In the genomic region with DNA sequence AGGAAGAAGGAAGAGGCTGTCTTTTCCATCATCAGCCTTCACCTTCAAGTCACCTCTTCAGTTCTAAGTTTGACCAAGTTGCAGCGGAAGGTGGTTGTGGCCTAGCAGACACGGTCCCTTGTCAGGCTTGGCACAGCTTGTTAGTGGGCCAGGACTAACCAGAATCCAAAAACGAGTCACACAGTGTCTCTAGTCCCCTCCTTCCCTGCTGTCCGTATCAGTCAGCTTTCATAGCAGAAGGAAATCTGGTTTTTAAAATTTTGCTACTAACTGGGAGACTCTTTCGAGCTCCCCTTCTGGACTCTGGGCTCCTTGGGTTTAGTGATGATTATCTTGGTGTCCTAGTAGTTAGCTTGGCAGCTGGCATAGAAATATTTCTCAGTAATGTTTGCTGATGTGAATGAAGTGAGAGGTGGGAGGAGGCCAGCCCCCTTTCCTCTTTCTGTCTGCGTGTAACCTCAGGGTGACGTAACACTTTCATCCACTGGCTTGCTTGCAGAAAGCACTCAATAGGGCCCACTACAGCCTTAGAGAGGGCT, we compare ENCODE assay signal across 9 cellular contexts. TPM values are rescaled to one million over a fixed set of nuclear protein-coding genes. Genes with fewer than 3 reads are reported as not detected.
DNase-seq lines count a peak whose midpoint lies in the region; ATAC-seq, FAIRE-seq and TF ChIP-seq lines count a peak whose summit lies in the region.
"Had no signal": no experiment of that assay in that cellular context is flagged by ENCODE, and none has a peak within 500 bp of the region (broad histone marks: within the 10 kb centered on the region; RNA-seq: fewer than 3 reads in every experiment).

No MANE protein-coding gene starts in this region.

- intact Hi-C loops in heart left ventricle (cut with DNase I) (loop anchor here in 9 of 10 donors (5.0 to 10.0 kb wide), 12 partner anchors 54 to 242 kb away; no protein-coding TSS in a partner anchor), Right ventricle myocardium inferior (cut with DNase I) (loop anchor here (5.0 kb wide), 1 partner anchor 59 kb away; no protein-coding TSS in a partner anchor), endothelial cell of umbilical vein (cut with micrococcal nuclease) (loop anchor here (1.0 to 5.0 kb wide), 2 partner anchors 235 to 304 kb away; no protein-coding TSS in a partner anchor)

- DNase-seq in heart left ventricle (peak in 1 of 5 donors; percentile 38), Right ventricle myocardium inferior (ENCODE audit: missing footprints) (no peak), UCSD-AML1 (lab: John Stamatoyannopoulos, UW; ENCODE audit: unreplicated experiment) (peak; percentile 41), endothelial cell of umbilical vein (ENCODE audit: low read depth, low spot score) (peak; percentile 39), NCI-H1048 (lab: John Stamatoyannopoulos, UW) (no peak)

- ATAC-seq in heart left ventricle (no peak), Right ventricle myocardium inferior (no peak), esophagus mucosa (no peak), HG03139 (IDR thresholded peaks at IDR 0.05; ENCODE audit: unreplicated experiment) (no peak)

- POLR2A ChIA-PET in endothelial cell of umbilical vein (lab: Charles Lee): no interaction called here

- no peak overlapping the region for H2AFZ ChIP-seq in endothelial cell of umbilical vein (ENCODE audit: low read depth, low read length)

- dilution Hi-C loops in endothelial cell of umbilical vein (cut with MboI; ENCODE audit: extremely low pct_ligation_motif_present, low sequenced_read_pairs): no loop called here

- 24 to 35% (median 33%) methylated on average over 7 of the region's 7 CpGs for WGBS in heart left ventricle, 4 donors

- H3K79me2 ChIP-seq in endothelial cell of umbilical vein (ENCODE audit: control insufficient read depth, insufficient read depth, low read length): peaks cover 85% of the 10 kb centered on the region

- peaks cover 6% of the 10 kb centered on the region for H4K20me1 ChIP-seq in endothelial cell of umbilical vein (replicated peaks; ENCODE audit: control insufficient read depth, extremely low read depth, insufficient read depth, low read length)

- no peak overlapping the region for H3K9ac ChIP-seq in endothelial cell of umbilical vein (replicated peaks; ENCODE audit: extremely low read depth, insufficient read depth, low read length)
- H3K9ac ChIP-seq in skeletal muscle satellite cell (ENCODE audit: low read depth, low read length): no peak overlapping the region

- CTCF ChIA-PET in endothelial cell of umbilical vein (lab: Charles Lee): interaction anchor here (1.1 to 1.4 kb wide), 2 partner anchors 11 to 380 kb away, joined by 3 to 4 read pairs; no protein-coding TSS in a partner anchor

- H3K27ac ChIP-seq in heart left ventricle: peak overlapping the region; percentile 37 to 100 (median 98)
- H3K27ac ChIP-seq in endothelial cell of umbilical vein (ENCODE audit: insufficient read depth, low read depth, low read length): peak overlapping the region; percentile 79

- TF ChIP-seq POLR2A in heart left ventricle (IDR thresholded peaks at IDR 0.05): no peak
- no peak for TF ChIP-seq POLR2A in endothelial cell of umbilical vein (IDR thresholded peaks at IDR 0.05; ENCODE audit: low read depth, low read length)

- no peak for TF ChIP-seq CTCF in heart left ventricle (IDR thresholded peaks at IDR 0.05)
- TF ChIP-seq CTCF in endothelial cell of umbilical vein (IDR thresholded peaks at IDR 0.05; ENCODE audit: extremely low read depth in 1 of 2, insufficient read depth in 1 of 2, low read depth in 1 of 2, low read length in 2 of 2): no peak

- H3K36me3 ChIP-seq in heart left ventricle (no peaks in the 10 kb centered on the region), endothelial cell of umbilical vein (ENCODE audit: control insufficient read depth in 2 of 2, extremely low read depth in 1 of 2, insufficient read depth in 2 of 2, low read length in 2 of 2) (peaks cover 2% of the 10 kb centered on the region in 2 experiments), skeletal muscle satellite cell (ENCODE audit: insufficient read depth, low read length) (no peaks in the 10 kb centered on the region)

- no TSS peak for BruUV-seq in endothelial cell of umbilical vein (replicated peaks; lab: Mats Ljungman, UMichigan)

- H3K4me1 ChIP-seq in heart left ventricle (peaks cover 0 to 72% (median 50%) of the 10 kb centered on the region in 12 donors), endothelial cell of umbilical vein (ENCODE audit: control insufficient read depth, extremely low read depth, insufficient read depth, low read length) (peaks cover 34% of the 10 kb centered on the region), skeletal muscle satellite cell (ENCODE audit: control insufficient read depth, insufficient read depth, low read length) (peaks cover 25% of the 10 kb centered on the region)

- no peaks in the 10 kb centered on the region for H3K9me1 ChIP-seq in endothelial cell of umbilical vein (replicated peaks; ENCODE audit: control insufficient read depth, extremely low read depth, insufficient read depth, low read length)

- H3K27me3 ChIP-seq in heart left ventricle: no peaks in the 10 kb centered on the region
- no peaks in the 10 kb centered on the region for H3K27me3 ChIP-seq in endothelial cell of umbilical vein (ENCODE audit: control insufficient read depth in 2 of 2, insufficient read depth in 2 of 2, low read length in 2 of 2)
- no peaks in the 10 kb centered on the region for H3K27me3 ChIP-seq in skeletal muscle satellite cell (ENCODE audit: control insufficient read depth, insufficient read depth, low read length)

- FAIRE-seq in endothelial cell of umbilical vein (lab: Jason Lieb, UNC): no peak
- FAIRE-seq: G401.6 had no signal

- H3K4me3 ChIP-seq in heart left ventricle: peak overlapping the region in 10 of 12 donors; percentile 72 to 94 (median 87)
- peak overlapping the region in 2 of 3 experiments; percentile 92 to 100 for H3K4me3 ChIP-seq in endothelial cell of umbilical vein (replicated peaks in 1 of 3; ENCODE audit: insufficient read depth in 1 of 3, low read depth in 1 of 3, low read length in 3 of 3)
- no peak overlapping the region for H3K4me3 ChIP-seq in skeletal muscle satellite cell (ENCODE audit: low read length)

- H3K4me2 ChIP-seq in endothelial cell of umbilical vein (ENCODE audit: insufficient read depth, low read length): peak overlapping the region; percentile 99
- peak overlapping the region; percentile 91 for H3K4me2 ChIP-seq in skeletal muscle satellite cell (ENCODE audit: low read length)

- H3K9me3 ChIP-seq in heart left ventricle: no peaks in the 10 kb centered on the region
- H3K9me3 ChIP-seq in endothelial cell of umbilical vein (replicated peaks; ENCODE audit: control insufficient read depth, insufficient read depth, low read length): no peaks in the 10 kb centered on the region
- H3K9me3 ChIP-seq in skeletal muscle satellite cell (replicated peaks; ENCODE audit: low read length): no peaks in the 10 kb centered on the region

TF ChIP-seq in endothelial cell of umbilical vein, 7 proteins besides CTCF, POLR2A, EP300 and RAD21:
- TF ChIP-seq POLR2AphosphoS5 (IDR thresholded peaks at IDR 0.05; ENCODE audit: insufficient read depth, low read depth, low read length) (no peak), FOS (IDR thresholded peaks at IDR 0.05; ENCODE audit: borderline replicate concordance, insufficient read depth, low read length) (no peak), EZH2 (IDR thresholded peaks at IDR 0.05; ENCODE audit: borderline replicate concordance, low read depth, low read length, severe bottlenecking) (no peak), GATA2 (IDR thresholded peaks at IDR 0.05; ENCODE audit: insufficient read depth, insufficient read length, low read depth, low read length) (no peak), JUN (IDR thresholded peaks at IDR 0.05; ENCODE audit: borderline replicate concordance, insufficient read depth, insufficient read length, low read depth) (no peak), MYC (IDR thresholded peaks at IDR 0.05; ENCODE audit: low read depth, low read length) (no peak)
- TF ChIP-seq, protein P1, sequence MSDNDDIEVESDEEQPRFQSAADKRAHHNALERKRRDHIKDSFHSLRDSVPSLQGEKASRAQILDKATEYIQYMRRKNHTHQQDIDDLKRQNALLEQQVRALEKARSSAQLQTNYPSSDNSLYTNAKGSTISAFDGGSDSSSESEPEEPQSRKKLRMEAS (IDR thresholded peaks at IDR 0.05; ENCODE audit: insufficient read depth, insufficient read length): no peak

RNA-seq across cellular contexts. Expression of a gene that starts 3.8 kb away (rescaled TPM):
- total RNA-seq in heart left ventricle (10 to 100 TPM in 8 of 9 donors, 1 to 10 TPM in 1; 7.1 to 37.3 (median 14.4) TPM), Right ventricle myocardium inferior (15.2 TPM), endothelial cell of umbilical vein (56.1 and 57.1 TPM in 2 replicates), esophagus mucosa (23.4 TPM)
- polyA plus RNA-seq in heart left ventricle (1 to 10 TPM; 3.9 to 4.3 TPM), endothelial cell of umbilical vein (13.4 and 15.9 TPM in 2 replicates)
- polyA plus RNA-seq in endothelial cell of umbilical vein (2011; cell fraction: cytosol; rRNA removed): 12.6 and 13.4 TPM in 2 replicates
- 76.2 and 88.8 TPM in 2 replicates for polyA plus RNA-seq in endothelial cell of umbilical vein (2011; cell fraction: nucleus; rRNA removed)
- 14.9 and 18.7 TPM in 2 replicates for polyA plus RNA-seq in endothelial cell of umbilical vein (2012)
- 44.6 and 47.9 TPM in 2 replicates for polyA minus RNA-seq in endothelial cell of umbilical vein
- 5.8 TPM for polyA minus RNA-seq in endothelial cell of umbilical vein (2011; cell fraction: cytosol; rRNA and poly(A)+ RNA removed)
- 104 and 139 TPM in 2 replicates for polyA minus RNA-seq in endothelial cell of umbilical vein (2011; cell fraction: nucleus; rRNA and poly(A)+ RNA removed)
- 4.3 and 4.4 TPM in 2 replicates for total RNA-seq in skeletal muscle satellite cell (2012; rRNA removed)

Comparison
In these comparisons a context has a peak if more than half of its experiments do, and no peak if none do; other contexts are left out.
1. DNase-seq: peak in UCSD-AML1 (single experiment) and endothelial cell of umbilical vein (single experiment); none in Right ventricle myocardium inferior (single experiment) and NCI-H1048 (single experiment).